ENCODE assay signal across 8 cellular contexts in genomic region chrX:30141966-30142365, GRCh38.
DNase-seq lines count a peak whose midpoint lies in the region; ATAC-seq, FAIRE-seq and TF ChIP-seq lines count a peak whose summit lies in the region.

No MANE protein-coding gene starts in this region.

- no peak for TF ChIP-seq EP300 in tibial nerve (IDR thresholded peaks at IDR 0.05)

- H3K9ac ChIP-seq in endothelial cell of umbilical vein (replicated peaks; ENCODE audit: extremely low read depth, insufficient read depth, low read length): no peak overlapping the region

- no peaks in the 10 kb centered on the region for H3K27me3 ChIP-seq in endothelial cell of umbilical vein (ENCODE audit: control insufficient read depth in 2 of 2, insufficient read depth in 2 of 2, low read length in 2 of 2)
- no peaks in the 10 kb centered on the region for H3K27me3 ChIP-seq in tibial nerve

- no TSS peak for BruUV-seq in endothelial cell of umbilical vein (replicated peaks; lab: Mats Ljungman, UMichigan)

- FAIRE-seq in GM12891 (lab: Jason Lieb, UNC): peak; percentile 38
- FAIRE-seq in endothelial cell of umbilical vein (lab: Jason Lieb, UNC): peak; percentile 55

- H3K4me2 ChIP-seq in endothelial cell of umbilical vein (ENCODE audit: insufficient read depth, low read length): no peak overlapping the region

- POLR2A ChIA-PET in AG04449 (lab: Yijun Ruan, JAX) (no interaction called here), endothelial cell of umbilical vein (lab: Charles Lee) (no interaction called here)

- dilution Hi-C loops in endothelial cell of umbilical vein (cut with MboI; ENCODE audit: extremely low pct_ligation_motif_present, low sequenced_read_pairs): no loop called here

- no peaks in the 10 kb centered on the region for H3K9me1 ChIP-seq in endothelial cell of umbilical vein (replicated peaks; ENCODE audit: control insufficient read depth, extremely low read depth, insufficient read depth, low read length)

- TF ChIP-seq CTCF in AG04449 (IDR thresholded peaks at IDR 0.05; ENCODE audit: insufficient read depth, low read length, missing control alignments) (peak; percentile 9), endothelial cell of umbilical vein (IDR thresholded peaks at IDR 0.05; ENCODE audit: extremely low read depth in 1 of 2, insufficient read depth in 1 of 2, low read depth in 1 of 2, low read length in 2 of 2) (peak in 1 of 2 donors; percentile 26), tibial nerve (IDR thresholded peaks at IDR 0.05) (no peak)

- 20 to 30% methylated on average over 4 of the region's 4 CpGs for WGBS in tibial nerve, 2 donors

- intact Hi-C loops in endothelial cell of umbilical vein (cut with micrococcal nuclease): loop anchor here (1.0 to 5.0 kb wide), 3 partner anchors 165 to 571 kb away; partner anchors contain the start of gene NR0B1

- no peaks in the 10 kb centered on the region for H3K4me1 ChIP-seq in endothelial cell of umbilical vein (ENCODE audit: control insufficient read depth, extremely low read depth, insufficient read depth, low read length)
- no peaks in the 10 kb centered on the region for H3K4me1 ChIP-seq in tibial nerve

- no peaks in the 10 kb centered on the region for H3K36me3 ChIP-seq in endothelial cell of umbilical vein (ENCODE audit: control insufficient read depth in 2 of 2, extremely low read depth in 1 of 2, insufficient read depth in 2 of 2, low read length in 2 of 2)
- H3K36me3 ChIP-seq in tibial nerve: no peaks in the 10 kb centered on the region

- H2AFZ ChIP-seq in endothelial cell of umbilical vein (ENCODE audit: low read depth, low read length): no peak overlapping the region

- DNase-seq in AG04449 (ENCODE audit: low read depth, low spot score) (no peak), GM12891 (ENCODE audit: insufficient read length, low spot score) (no peak), NCI-H69 (lab: John Stamatoyannopoulos, UW) (peak; percentile 9), endothelial cell of umbilical vein (ENCODE audit: low read depth, low spot score) (peak; percentile 35), tibial nerve (ENCODE audit: low spot score in 2 of 2) (no peak), ecto neural progenitor cell (ENCODE audit: low spot score) (no peak), amygdala (lab: John Stamatoyannopoulos, UW) (no peak)

- no peaks in the 10 kb centered on the region for H3K79me2 ChIP-seq in endothelial cell of umbilical vein (ENCODE audit: control insufficient read depth, insufficient read depth, low read length)

- H3K9me3 ChIP-seq in endothelial cell of umbilical vein (replicated peaks; ENCODE audit: control insufficient read depth, insufficient read depth, low read length) (no peaks in the 10 kb centered on the region), tibial nerve (no peaks in the 10 kb centered on the region)

- peak; percentile 86 for ATAC-seq in HG02885 (IDR thresholded peaks at IDR 0.05; ENCODE audit: poor library complexity, unreplicated experiment)

- H3K4me3 ChIP-seq in AG04449 (ENCODE audit: low read depth, low read length) (no peak overlapping the region), endothelial cell of umbilical vein (replicated peaks in 1 of 3; ENCODE audit: insufficient read depth in 1 of 3, low read depth in 1 of 3, low read length in 3 of 3) (no peak overlapping the region), tibial nerve (no peak overlapping the region)

- no peaks in the 10 kb centered on the region for H4K20me1 ChIP-seq in endothelial cell of umbilical vein (replicated peaks; ENCODE audit: control insufficient read depth, extremely low read depth, insufficient read depth, low read length)

- H3K27ac ChIP-seq in endothelial cell of umbilical vein (ENCODE audit: insufficient read depth, low read depth, low read length) (no peak overlapping the region), tibial nerve (no peak overlapping the region)

- no peak for TF ChIP-seq POLR2A in GM12891 (IDR thresholded peaks at IDR 0.05; ENCODE audit: low read depth, low read length)
- TF ChIP-seq POLR2A in endothelial cell of umbilical vein (IDR thresholded peaks at IDR 0.05; ENCODE audit: low read depth, low read length): no peak
- no peak for TF ChIP-seq POLR2A in tibial nerve (IDR thresholded peaks at IDR 0.05)

- CTCF ChIA-PET in AG04449 (lab: Yijun Ruan, JAX): interaction anchor here (1.1 kb wide), 1 partner anchor 367 kb away, joined by 3 read pairs; no protein-coding TSS in a partner anchor
- CTCF ChIA-PET in endothelial cell of umbilical vein (lab: Charles Lee): interaction anchor here (0.7 to 2.3 kb wide), 6 partner anchors 134 to 723 kb away, joined by 3 to 10 read pairs (median 4); no protein-coding TSS in a partner anchor

TF ChIP-seq in GM12891, 5 proteins besides CTCF, POLR2A, EP300 and RAD21:
- TF ChIP-seq POU2F2 (IDR thresholded peaks at IDR 0.05; ENCODE audit: low read depth, low read length) (no peak), SPI1 (IDR thresholded peaks at IDR 0.05; ENCODE audit: low read depth, low read length) (no peak), TAF1 (IDR thresholded peaks at IDR 0.05; ENCODE audit: low read depth, low read length) (no peak), PAX5 (IDR thresholded peaks at IDR 0.05; ENCODE audit: insufficient read depth, low read length, severe bottlenecking) (no peak), POLR2AphosphoS5 (IDR thresholded peaks at IDR 0.05; ENCODE audit: low read depth, low read length) (no peak)

TF ChIP-seq in endothelial cell of umbilical vein, 7 proteins besides CTCF, POLR2A, EP300 and RAD21:
- TF ChIP-seq, protein P1, sequence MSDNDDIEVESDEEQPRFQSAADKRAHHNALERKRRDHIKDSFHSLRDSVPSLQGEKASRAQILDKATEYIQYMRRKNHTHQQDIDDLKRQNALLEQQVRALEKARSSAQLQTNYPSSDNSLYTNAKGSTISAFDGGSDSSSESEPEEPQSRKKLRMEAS (IDR thresholded peaks at IDR 0.05; ENCODE audit: insufficient read depth, insufficient read length): no peak
- TF ChIP-seq GATA2 (IDR thresholded peaks at IDR 0.05; ENCODE audit: insufficient read depth, insufficient read length, low read depth, low read length) (no peak), JUN (IDR thresholded peaks at IDR 0.05; ENCODE audit: borderline replicate concordance, insufficient read depth, insufficient read length, low read depth) (no peak), EZH2 (IDR thresholded peaks at IDR 0.05; ENCODE audit: borderline replicate concordance, low read depth, low read length, severe bottlenecking) (no peak), FOS (IDR thresholded peaks at IDR 0.05; ENCODE audit: borderline replicate concordance, insufficient read depth, low read length) (no peak), POLR2AphosphoS5 (IDR thresholded peaks at IDR 0.05; ENCODE audit: insufficient read depth, low read depth, low read length) (no peak)

Comparison
In these comparisons a context has a peak if more than half of its experiments do, and no peak if none do; other contexts are left out.
1. DNase-seq: peak in NCI-H69 (single experiment) and endothelial cell of umbilical vein (single experiment); none in AG04449 (single experiment), GM12891 (single experiment), tibial nerve (0 of 2), ecto neural progenitor cell (single experiment) and amygdala (0 of 56).